Comparison of ENCODE assay signal across 24 cellular contexts in the genomic region with DNA sequence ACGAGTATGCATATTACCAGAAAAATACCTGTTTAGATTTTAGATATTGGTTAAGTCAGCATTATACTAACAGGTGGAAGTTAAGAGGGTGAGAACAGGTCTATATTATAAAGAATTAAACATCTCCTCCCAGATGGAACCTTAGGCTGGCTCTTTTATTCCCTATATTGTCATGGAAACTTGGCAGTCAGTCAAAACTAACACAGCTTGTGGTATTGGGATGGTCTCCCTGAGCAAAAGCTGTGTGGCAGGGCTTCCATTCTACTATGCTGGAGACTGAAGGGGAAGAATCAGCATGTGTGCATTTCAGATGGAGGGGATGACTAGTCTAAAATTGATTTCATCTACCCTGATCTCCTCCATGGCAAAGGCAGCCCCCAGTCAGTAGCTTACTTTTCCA.
DNase-seq lines count a peak whose midpoint lies in the region; ATAC-seq and TF ChIP-seq lines count a peak whose summit lies in the region.
"Had no signal": no experiment of that assay in that cellular context is flagged by ENCODE, and none has a peak within 500 bp of the region (broad histone marks: within the 10 kb centered on the region; RNA-seq: fewer than 3 reads in every experiment).

No MANE protein-coding gene starts in this region.

- no peak for TF ChIP-seq POLR2A in breast epithelium (IDR thresholded peaks at IDR 0.05)

- intact Hi-C loops in MCF 10A (cut with micrococcal nuclease): no loop called here
- intact Hi-C loops in breast epithelium (cut with DNase I; ENCODE audit: low total_unique reads): no loop called here

- no peaks in the 10 kb centered on the region for H3K27me3 ChIP-seq in breast epithelium
- no peaks in the 10 kb centered on the region for H3K27me3 ChIP-seq in SJCRH30
- H3K27me3 ChIP-seq: ascending aorta, upper lobe of left lung had no signal

- no peak for ATAC-seq in GM21619 (IDR thresholded peaks at IDR 0.05; ENCODE audit: unreplicated experiment)
- ATAC-seq: activated CD4-positive, alpha-beta T cell treated with anti-CD3 and anti-CD28 coated beads for 36 hours; esophagus mucosa; GM12878; stimulated activated naive CD8-positive, alpha-beta T cell treated with anti-CD3 and anti-CD28 coated beads, Interleukin-15, Interleukin-2, amounts not matched to agents 100 U/mL and 50 U/mL, for 24 hours had no signal

- no peak overlapping the region for H3K4me3 Mint-ChIP-seq in MCF 10A (ENCODE audit: unreplicated experiment)
- H3K4me3 Mint-ChIP-seq: activated CD4-positive, alpha-beta T cell treated with anti-CD3 and anti-CD28 coated beads for 36 hours; CD14-positive monocyte had no signal

- H3K36me3 Mint-ChIP-seq in MCF 10A (ENCODE audit: insufficient read depth, unreplicated experiment): no peaks in the 10 kb centered on the region
- H3K36me3 Mint-ChIP-seq: CD14-positive monocyte had no signal

- H3K4me1 Mint-ChIP-seq in MCF 10A (ENCODE audit: insufficient read depth, unreplicated experiment): peaks cover 6% of the 10 kb centered on the region
- H3K4me1 Mint-ChIP-seq: activated CD4-positive, alpha-beta T cell treated with anti-CD3 and anti-CD28 coated beads for 36 hours; CD14-positive monocyte had no signal

- TF ChIP-seq CTCF in MCF 10A (IDR thresholded peaks at IDR 0.05; ENCODE audit: unreplicated experiment): no peak
- no peak for TF ChIP-seq CTCF in breast epithelium (IDR thresholded peaks at IDR 0.05)

- peak; percentile 53 for DNase-seq in MCF 10A (ENCODE audit: unreplicated experiment)
- no peak for DNase-seq in breast epithelium (ENCODE audit: low spot score in 2 of 2)
- peak; percentile 32 for DNase-seq in NCI-H2171 (lab: John Stamatoyannopoulos, UW)
- peak; percentile 29 to 55 for DNase-seq in SJCRH30
- no peak for DNase-seq in cerebellar cortex (ENCODE audit: low spot score)
- DNase-seq in HCEC 1CT: no peak
- DNase-seq in NCI-H1930 (lab: John Stamatoyannopoulos, UW): no peak
- DNase-seq: activated CD4-positive, alpha-beta T cell treated with anti-CD3 and anti-CD28 coated beads for 36 hours; activated naive CD4-positive, alpha-beta T cell; dorsolateral prefrontal cortex; islet precursor cell; Karpas-422; mesendoderm; NCI-H2227 treated with DMSO at 0.1 percent for 48 hours; stimulated activated naive CD8-positive, alpha-beta T cell treated with anti-CD3 and anti-CD28 coated beads, Interleukin-15, Interleukin-2, amounts not matched to agents 100 U/mL and 50 U/mL, for 24 hours; T1000; upper lobe of left lung had no signal

- peaks cover 0 to 8% of the 10 kb centered on the region in 2 donors for H3K9me3 ChIP-seq in breast epithelium
- peaks cover 5% of the 10 kb centered on the region for H3K9me3 ChIP-seq in SJCRH30 (replicated peaks)
- H3K9me3 ChIP-seq: prostate gland had no signal

- peaks cover 19% of the 10 kb centered on the region for H3K9me3 Mint-ChIP-seq in MCF 10A (ENCODE audit: unreplicated experiment)

- POLR2A ChIA-PET in MCF 10A (lab: Yijun Ruan, JAX): interaction anchor here (0.9 kb wide), 1 partner anchor 12 kb away, joined by 3 read pairs; no protein-coding TSS in a partner anchor

- CTCF ChIA-PET in MCF 10A (lab: Yijun Ruan, JAX): no interaction called here

- no peak overlapping the region for H3K27ac ChIP-seq in breast epithelium
- H3K27ac ChIP-seq in SJCRH30: no peak overlapping the region
- H3K27ac ChIP-seq: ascending aorta, dorsolateral prefrontal cortex, prostate gland, SK-N-MC, upper lobe of left lung had no signal

- H3K27ac Mint-ChIP-seq in MCF 10A (ENCODE audit: low read depth, unreplicated experiment): no peak overlapping the region
- H3K27ac Mint-ChIP-seq: activated CD4-positive, alpha-beta T cell treated with anti-CD3 and anti-CD28 coated beads for 36 hours; CD14-positive monocyte had no signal

- H3K4me3 ChIP-seq in breast epithelium (no peak overlapping the region), SJCRH30 (no peak overlapping the region)
- H3K4me3 ChIP-seq: ascending aorta, dorsolateral prefrontal cortex, GM12878, prostate gland, SK-N-MC, upper lobe of left lung had no signal

- no peaks in the 10 kb centered on the region for H3K27me3 Mint-ChIP-seq in MCF 10A (ENCODE audit: insufficient read depth, unreplicated experiment)

- no TSS peak for BruUV-seq in MCF 10A (replicated peaks; lab: Mats Ljungman, UMichigan)

- H3K36me3 ChIP-seq in breast epithelium (no peaks in the 10 kb centered on the region), SJCRH30 (peaks cover 3% of the 10 kb centered on the region)
- H3K36me3 ChIP-seq: ascending aorta, prostate gland, upper lobe of left lung had no signal

- no peaks in the 10 kb centered on the region for H3K4me1 ChIP-seq in breast epithelium
- H3K4me1 ChIP-seq in SJCRH30: peaks cover 35% of the 10 kb centered on the region
- H3K4me1 ChIP-seq: ascending aorta, prostate gland, upper lobe of left lung had no signal

Comparison
In these comparisons a context has a peak if more than half of its experiments do, and no peak if none do; other contexts are left out.
1. DNase-seq: peak in MCF 10A (single experiment), NCI-H2171 (single experiment) and SJCRH30 (2 of 2); none in breast epithelium (0 of 2), cerebellar cortex (single experiment), HCEC 1CT (single experiment) and NCI-H1930 (0 of 2).